Comparison of ENCODE assay signal across 11 cellular contexts in the genomic region with DNA sequence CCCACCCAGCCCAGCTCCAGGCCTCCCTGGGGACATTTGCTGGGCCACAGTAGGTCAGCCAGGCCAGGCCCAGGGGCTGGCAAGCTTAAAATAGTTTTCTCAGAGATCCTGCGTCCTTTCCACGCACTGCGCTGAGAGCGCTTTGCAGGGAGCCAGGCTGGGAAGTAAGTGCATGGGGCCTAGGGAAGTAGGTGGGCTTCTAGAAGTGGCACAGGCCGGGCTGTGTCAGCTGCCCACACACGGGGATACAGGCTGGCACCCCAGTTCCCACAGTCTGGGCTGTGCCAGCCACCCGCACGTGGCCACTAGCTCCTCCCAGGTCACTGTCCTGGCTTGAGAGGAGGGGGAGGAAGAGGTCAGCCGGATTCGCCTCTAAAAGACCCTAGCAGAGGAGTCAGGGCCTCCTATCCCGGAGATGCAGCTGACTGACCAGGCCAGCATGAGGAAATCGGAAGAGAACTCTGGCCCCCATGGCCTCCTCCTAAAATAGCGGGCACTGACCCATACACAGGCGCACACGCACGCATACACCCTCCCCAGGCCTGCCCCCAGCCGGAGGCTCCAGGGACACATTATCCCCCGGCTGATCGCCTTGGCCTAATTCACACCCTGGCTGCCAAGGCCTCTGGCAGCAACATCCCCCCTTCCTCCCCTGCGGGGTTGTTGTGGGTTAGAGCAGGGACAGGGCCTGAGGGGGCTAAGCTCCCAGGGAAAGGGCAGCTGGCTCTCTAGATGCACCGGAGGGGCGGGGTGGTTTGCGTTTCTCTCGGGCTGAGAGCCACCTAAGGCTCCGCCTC. TPM values are rescaled to one million over a fixed set of nuclear protein-coding genes. Genes with fewer than 3 reads are reported as not detected.
DNase-seq lines count a peak whose midpoint lies in the region; ATAC-seq and TF ChIP-seq lines count a peak whose summit lies in the region.
"Had no signal": no experiment of that assay in that cellular context is flagged by ENCODE, and none has a peak within 500 bp of the region (broad histone marks: within the 10 kb centered on the region; RNA-seq: fewer than 3 reads in every experiment).

No MANE protein-coding gene starts in this region.

- DNase-seq in HCT116 (ENCODE audit: low read depth, low spot score) (no peak), NT2/D1 (ENCODE audit: low read depth, low spot score) (no peak), heart right ventricle (no peak), dedifferentiated amniotic fluid mesenchymal stem cell (ENCODE audit: extremely low spot score) (no peak), KG1 (lab: John Stamatoyannopoulos, UW) (no peak)
- DNase-seq in effector CD4-positive, alpha-beta T cell = no peak
- DNase-seq: Caco-2, NCI-H226 had no signal

- RAD21 ChIA-PET in HCT116 (lab: Charles Lee; ENCODE audit: low non-redundant PET in 1 of 2, low total read pairs in 2 of 2, uncharacterized antibody in 2 of 2, unreplicated experiment in 2 of 2) = no interaction called here

- TF ChIP-seq RAD21 in HCT116 (IDR thresholded peaks at IDR 0.05; ENCODE audit: low read depth) = no peak

- H3K4me3 ChIP-seq in HCT116 (replicated peaks in 1 of 2; ENCODE audit: low read depth in 1 of 2, low read length in 2 of 2) (no peak overlapping the region), NT2/D1 (ENCODE audit: insufficient read length, low read depth) (no peak overlapping the region), heart right ventricle (no peak overlapping the region), skin epidermis (no peak overlapping the region)
- H3K4me3 ChIP-seq: thoracic aorta had no signal

- H3K27ac ChIP-seq in HCT116 (ENCODE audit: low read depth, low read length) (peak overlapping the region; percentile 90; the same call in 1 of the 2 replicates), heart right ventricle (peak overlapping the region in 9 of 10 donors; percentile 30 to 71 (median 47)), skin epidermis (peak overlapping the region in 12 of 21 experiments; percentile 8 to 63 (median 34))
- H3K27ac ChIP-seq: thoracic aorta had no signal

- H3K9ac ChIP-seq in HCT116 (ENCODE audit: low read length) = no peak overlapping the region
- H3K9ac ChIP-seq in NT2/D1 (ENCODE audit: insufficient read length, low read depth) = peak overlapping the region; percentile 3

- CTCF ChIA-PET in HCT116 (lab: Charles Lee) = no interaction called here

- peaks cover 99% of the 10 kb centered on the region for H3K79me2 ChIP-seq in HCT116 (ENCODE audit: insufficient read depth, low read length)

- H3K9me3 ChIP-seq in HCT116 (ENCODE audit: control insufficient read depth in 1 of 2, insufficient read depth in 1 of 2, low read depth in 1 of 2, low read length in 2 of 2) (no peaks in the 10 kb centered on the region), NT2/D1 (ENCODE audit: insufficient read depth, low read length) (no peaks in the 10 kb centered on the region), heart right ventricle (no peaks in the 10 kb centered on the region)
- H3K9me3 ChIP-seq: Caco-2, thoracic aorta had no signal

- H3K27me3 ChIP-seq in HCT116 (ENCODE audit: insufficient read depth, low read length) (no peaks in the 10 kb centered on the region), NT2/D1 (ENCODE audit: insufficient read depth, insufficient read length) (peaks cover 99% of the 10 kb centered on the region), heart right ventricle (peaks cover 0 to 19% (median 8%) of the 10 kb centered on the region in 7 donors)

- H3K4me1 ChIP-seq in HCT116 (ENCODE audit: control insufficient read depth in 1 of 2, insufficient read depth in 2 of 2, low read length in 2 of 2) (peaks cover 59 to 83% of the 10 kb centered on the region in 2 experiments), NT2/D1 (ENCODE audit: insufficient read depth, insufficient read length) (peaks cover 36% of the 10 kb centered on the region), heart right ventricle (peaks cover 24 to 81% (median 68%) of the 10 kb centered on the region in 9 donors)

- TF ChIP-seq CTCF in HCT116 (IDR thresholded peaks at IDR 0.05 in 2 of 3, conservative IDR thresholded peaks at IDR 0.05 in 1 of 3; ENCODE audit: borderline replicate concordance in 1 of 3, insufficient read depth in 1 of 3, low read depth in 2 of 3, low read length in 2 of 3) (no peak), heart right ventricle (IDR thresholded peaks at IDR 0.05) (no peak)

- H3K36me3 ChIP-seq in HCT116 (ENCODE audit: control insufficient read depth in 1 of 2, insufficient read depth in 2 of 2, low read length in 2 of 2) (peaks cover 6 to 60% of the 10 kb centered on the region in 2 experiments; a peak in 3 of 4 replicates), NT2/D1 (ENCODE audit: insufficient read depth, insufficient read length, low read length) (no peaks in the 10 kb centered on the region), heart right ventricle (no peaks in the 10 kb centered on the region)
- H3K36me3 ChIP-seq: thoracic aorta had no signal

- H3K4me2 ChIP-seq in HCT116 (ENCODE audit: low read length) = no peak overlapping the region

- peaks cover 34% of the 10 kb centered on the region; the same call in 1 of the 2 replicates for H4K20me1 ChIP-seq in HCT116 (ENCODE audit: insufficient read depth)

- intact Hi-C loops in HCT116 (cut with micrococcal nuclease) (no loop called here), heart right ventricle (cut with DNase I) (loop anchor here in 1 of 10 donors (10.0 kb wide), 1 partner anchor 497 kb away; no protein-coding TSS in a partner anchor)

- 77 to 80% methylated on average over 25 of the region's 25 CpGs for WGBS in heart right ventricle, 2 donors

- POLR2A ChIA-PET in HCT116 (lab: Charles Lee) = no interaction called here

- ATAC-seq in HCT116 (no peak), heart right ventricle (peak in 1 of 8 donors; percentile 2), HG02763 (IDR thresholded peaks at IDR 0.05; ENCODE audit: unreplicated experiment) (no peak)

- H3K9me2 ChIP-seq in HCT116 (ENCODE audit: insufficient read depth) = no peaks in the 10 kb centered on the region

- no peak for TF ChIP-seq POLR2A in HCT116 (IDR thresholded peaks at IDR 0.05; ENCODE audit: borderline replicate concordance, extremely low read depth, insufficient read depth, insufficient read length)

- BruUV-seq in HCT116 (replicated peaks; lab: Mats Ljungman, UMichigan) = no TSS peak

- no peak overlapping the region for H2AFZ ChIP-seq in HCT116 (ENCODE audit: low read depth, low read length, poor library complexity, severe bottlenecking)

TF ChIP-seq in HCT116, 20 proteins besides CTCF, POLR2A, EP300 and RAD21 (continues in another document):
- TF ChIP-seq ZNF274 (IDR thresholded peaks at IDR 0.05; ENCODE audit: low read depth, low read length) (no peak), SRF (IDR thresholded peaks at IDR 0.05; ENCODE audit: low read depth) (no peak), ZBTB33 (IDR thresholded peaks at IDR 0.05; ENCODE audit: extremely low read depth, insufficient replicate concordance, low read length) (no peak), EGR1 (IDR thresholded peaks at IDR 0.05; ENCODE audit: low read depth) (no peak), SP1 (IDR thresholded peaks at IDR 0.05; ENCODE audit: low read depth) (no peak), YY1 (IDR thresholded peaks at IDR 0.05; ENCODE audit: extremely low read depth, insufficient replicate concordance, low read depth, low read length) (no peak), SIN3A (IDR thresholded peaks at IDR 0.05; ENCODE audit: low read depth) (no peak), FOSL1 (IDR thresholded peaks at IDR 0.05; ENCODE audit: low read depth) (no peak), ZFX (IDR thresholded peaks at IDR 0.05) (no peak), CBX3 (IDR thresholded peaks at IDR 0.05; ENCODE audit: low read depth) (no peak), ELF1 (IDR thresholded peaks at IDR 0.05; ENCODE audit: borderline replicate concordance, low read depth) (no peak), JUND (IDR thresholded peaks at IDR 0.05) (no peak), TCF7L2 (IDR thresholded peaks at IDR 0.05; ENCODE audit: borderline replicate concordance, extremely low read depth, insufficient read depth, insufficient read length) (no peak), POLR2AphosphoS5 (IDR thresholded peaks at IDR 0.05; ENCODE audit: low read depth, low read length) (no peak), MAX (IDR thresholded peaks at IDR 0.05) (no peak)

RNA-seq across cellular contexts. Expression of gene SLCO4A1, which starts 5.4 kb away (rescaled TPM):
- total RNA-seq in HCT116 (2021; ENCODE audit: unreplicated experiment) (107 TPM), heart right ventricle (10 to 100 TPM in 3 of 10 donors, 1 to 10 TPM in 7; 1.5 to 34.3 (median 4.9) TPM)
- polyA plus RNA-seq in HCT116 (2012) = 119 and 125 TPM in 2 replicates
- 10 to 100 TPM; 21.7 to 52.7 TPM for polyA plus RNA-seq in heart right ventricle

Comparison
In these comparisons a context has a peak if more than half of its experiments do, and no peak if none do; other contexts are left out.
1. H3K27ac ChIP-seq: peak in every context shown above with its lines; median percentile 90 in HCT116; 47 in heart right ventricle; 34 in skin epidermis.